ENCODE assay signal across 17 cellular contexts in the genomic region with DNA sequence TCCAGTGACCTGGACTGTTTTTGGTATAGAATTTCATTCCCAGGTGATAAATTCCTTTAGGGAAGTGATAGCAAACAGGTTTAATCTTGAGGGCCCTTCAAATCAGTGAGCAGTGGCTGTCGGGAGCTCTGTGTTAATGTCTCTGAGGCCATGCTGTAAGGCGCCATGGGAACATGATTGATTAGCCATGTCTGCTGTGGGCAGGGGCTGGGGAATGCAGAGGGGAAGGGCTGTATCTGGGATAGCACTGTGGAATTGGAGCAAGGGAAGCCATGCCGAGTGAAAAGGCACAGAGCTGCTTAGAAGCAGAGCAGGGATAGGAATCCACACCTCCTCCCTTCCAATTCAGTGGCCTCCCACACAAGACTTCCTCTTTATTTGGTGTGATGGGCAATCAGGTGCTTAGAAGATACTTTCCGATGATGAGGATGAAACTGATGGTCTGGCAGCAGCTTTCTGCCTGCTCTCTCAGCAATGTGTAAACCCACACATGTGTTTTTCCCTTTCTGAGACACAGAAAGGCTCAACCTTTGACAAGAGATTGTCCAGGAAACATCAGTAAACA.
DNase-seq lines count a peak whose midpoint lies in the region; ATAC-seq, FAIRE-seq and TF ChIP-seq lines count a peak whose summit lies in the region.
"Had no signal": no experiment of that assay in that cellular context is flagged by ENCODE, and none has a peak within 500 bp of the region (broad histone marks: within the 10 kb centered on the region; RNA-seq: fewer than 3 reads in every experiment).

No MANE protein-coding gene starts in this region.

- no TSS peak for BruUV-seq in Caco-2 (replicated peaks; lab: Mats Ljungman, UMichigan)

- no peak overlapping the region for H3K4me3 Mint-ChIP-seq in stimulated activated naive B cell treated with anti-CD40 and anti-IgM and Interleukin-4, amounts not matched to agents 10 μg/mL and 1 μg/mL and 100 μg/mL, for 72 hours
- H3K4me3 Mint-ChIP-seq in activated T-helper 2 cell treated with anti-CD3 and anti-CD28 coated beads, Interferon-gamma antibody, Interleukin-2, Interleukin-4, amounts not matched to agents 10 μg/mL and 5 μg/mL and 100 μg/mL, durations not matched to agents 14 hours and 24 hours and 36 hours (ENCODE audit: low read depth): no peak overlapping the region
- H3K4me3 Mint-ChIP-seq in Caco-2 (ENCODE audit: unreplicated experiment): no peak overlapping the region

- H3K4me1 Mint-ChIP-seq in stimulated activated naive B cell treated with anti-CD40 and anti-IgM and Interleukin-4, amounts not matched to agents 10 μg/mL and 1 μg/mL and 100 μg/mL, for 72 hours: no peaks in the 10 kb centered on the region
- no peaks in the 10 kb centered on the region for H3K4me1 Mint-ChIP-seq in activated T-helper 2 cell treated with anti-CD3 and anti-CD28 coated beads, Interferon-gamma antibody, Interleukin-2, Interleukin-4, amounts not matched to agents 10 μg/mL and 5 μg/mL and 100 μg/mL, durations not matched to agents 14 hours and 24 hours and 36 hours (ENCODE audit: low read depth)
- H3K4me1 Mint-ChIP-seq in Caco-2 (ENCODE audit: low read depth, unreplicated experiment): no peaks in the 10 kb centered on the region

- no peak for FAIRE-seq in GM12891 (lab: Jason Lieb, UNC)

- peak overlapping the region; percentile 58 for H3K27ac ChIP-seq in caudate nucleus (ENCODE audit: low read depth, low read length)
- H3K27ac ChIP-seq: SJCRH30 had no signal

- no peaks in the 10 kb centered on the region for H3K36me3 ChIP-seq in Caco-2 (ENCODE audit: control insufficient read depth, insufficient read depth, low read length)
- H3K36me3 ChIP-seq: HAP-1, SJCRH30 had no signal

- no peaks in the 10 kb centered on the region for H3K4me1 ChIP-seq in Caco-2
- H3K4me1 ChIP-seq: HAP-1, SJCRH30 had no signal

- no peak for ATAC-seq in stimulated activated naive B cell treated with anti-CD40 and anti-IgM and Interleukin-4, amounts not matched to agents 10 μg/mL and 1 μg/mL and 100 μg/mL, for 72 hours (replicated peaks)

- TF ChIP-seq CTCF in Caco-2 (IDR thresholded peaks at IDR 0.05; ENCODE audit: insufficient read depth in 1 of 2, low read depth in 1 of 2, low read length in 1 of 2, severe bottlenecking in 1 of 2, unreplicated experiment in 1 of 2): no peak

- CTCF ChIA-PET in Caco-2 (lab: Charles Lee): no interaction called here

- H3K9me3 ChIP-seq in Caco-2: no peaks in the 10 kb centered on the region
- H3K9me3 ChIP-seq: HAP-1, SJCRH30 had no signal

- H3K27me3 Mint-ChIP-seq in stimulated activated naive B cell treated with anti-CD40 and anti-IgM and Interleukin-4, amounts not matched to agents 10 μg/mL and 1 μg/mL and 100 μg/mL, for 72 hours: peaks cover 9 to 15% of the 10 kb centered on the region in 2 donors
- peaks cover 12% of the 10 kb centered on the region for H3K27me3 Mint-ChIP-seq in activated T-helper 2 cell treated with anti-CD3 and anti-CD28 coated beads, Interferon-gamma antibody, Interleukin-2, Interleukin-4, amounts not matched to agents 10 μg/mL and 5 μg/mL and 100 μg/mL, durations not matched to agents 14 hours and 24 hours and 36 hours (ENCODE audit: low read depth)
- peaks cover 3% of the 10 kb centered on the region for H3K27me3 Mint-ChIP-seq in Caco-2 (ENCODE audit: insufficient read depth, unreplicated experiment)

- no peak overlapping the region for H3K4me3 ChIP-seq in Caco-2 (ENCODE audit: low read depth, low read length)
- H3K4me3 ChIP-seq: HAP-1, SJCRH30 had no signal

- no peaks in the 10 kb centered on the region for H3K27me3 ChIP-seq in Caco-2 (replicated peaks; ENCODE audit: control insufficient read depth, insufficient read depth, low read length)
- H3K27me3 ChIP-seq: SJCRH30 had no signal

- H3K36me3 Mint-ChIP-seq in stimulated activated naive B cell treated with anti-CD40 and anti-IgM and Interleukin-4, amounts not matched to agents 10 μg/mL and 1 μg/mL and 100 μg/mL, for 72 hours: no peaks in the 10 kb centered on the region
- no peaks in the 10 kb centered on the region for H3K36me3 Mint-ChIP-seq in activated T-helper 2 cell treated with anti-CD3 and anti-CD28 coated beads, Interferon-gamma antibody, Interleukin-2, Interleukin-4, amounts not matched to agents 10 μg/mL and 5 μg/mL and 100 μg/mL, durations not matched to agents 14 hours and 24 hours and 36 hours (ENCODE audit: low read depth)
- H3K36me3 Mint-ChIP-seq in Caco-2 (ENCODE audit: insufficient read depth, unreplicated experiment): no peaks in the 10 kb centered on the region

- POLR2A ChIA-PET in Caco-2 (lab: Charles Lee): no interaction called here

- intact Hi-C loops in activated T-helper 2 cell treated with anti-CD3 and anti-CD28 coated beads, Interferon-gamma antibody, Interleukin-2, Interleukin-4, amounts not matched to agents 10 μg/mL and 5 μg/mL and 100 μg/mL, durations not matched to agents 14 hours and 24 hours and 36 hours (cut with micrococcal nuclease): loop anchor here (5.0 kb wide), 1 partner anchor 867 kb away; no protein-coding TSS in a partner anchor
- intact Hi-C loops in Caco-2 (cut with micrococcal nuclease; ENCODE audit: unreplicated experiment): loop anchor here (5.0 to 10.0 kb wide), 3 partner anchors 163 to 869 kb away; no protein-coding TSS in a partner anchor

- peak overlapping the region; percentile 47 for H3K27ac Mint-ChIP-seq in stimulated activated naive B cell treated with anti-CD40 and anti-IgM and Interleukin-4, amounts not matched to agents 10 μg/mL and 1 μg/mL and 100 μg/mL, for 72 hours
- no peak overlapping the region for H3K27ac Mint-ChIP-seq in activated T-helper 2 cell treated with anti-CD3 and anti-CD28 coated beads, Interferon-gamma antibody, Interleukin-2, Interleukin-4, amounts not matched to agents 10 μg/mL and 5 μg/mL and 100 μg/mL, durations not matched to agents 14 hours and 24 hours and 36 hours
- H3K27ac Mint-ChIP-seq in Caco-2 (ENCODE audit: unreplicated experiment): no peak overlapping the region

- DNase-seq in GM12891 (ENCODE audit: insufficient read length, low spot score): no peak
- DNase-seq in caudate nucleus (lab: John Stamatoyannopoulos, UW): no peak
- peak; percentile 66 for DNase-seq in left kidney (ENCODE audit: low read depth, low spot score)
- no peak for DNase-seq in stimulated activated naive B cell treated with anti-CD40 and anti-IgM and Interleukin-4, amounts not matched to agents 10 μg/mL and 1 μg/mL and 100 μg/mL, for 72 hours
- no peak for DNase-seq in activated T-helper 2 cell treated with anti-CD3 and anti-CD28 coated beads, Interferon-gamma antibody, Interleukin-2, Interleukin-4, amounts not matched to agents 10 μg/mL and 5 μg/mL and 100 μg/mL, durations not matched to agents 14 hours and 24 hours and 36 hours (ENCODE audit: low spot score)
- no peak for DNase-seq in stimulated activated CD4-positive, alpha-beta T cell treated with anti-CD3 and anti-CD28 coated beads, Interleukin-4, amount 100 ng/mL, for 1 hour
- DNase-seq in Caco-2: no peak
- no peak for DNase-seq in NCI-H526 (lab: John Stamatoyannopoulos, UW)
- DNase-seq: DMS53, KBM-7, MV-4-11, NCI-H1436 treated with DMSO at 0.1 percent for 48 hours, NCI-H2227 treated with DMSO at 0.1 percent for 48 hours, OCI-M1, RPMI8226, SJCRH30 had no signal

- no peak for TF ChIP-seq POLR2A in GM12891 (IDR thresholded peaks at IDR 0.05; ENCODE audit: low read depth, low read length)

- no peaks in the 10 kb centered on the region for H3K9me3 Mint-ChIP-seq in stimulated activated naive B cell treated with anti-CD40 and anti-IgM and Interleukin-4, amounts not matched to agents 10 μg/mL and 1 μg/mL and 100 μg/mL, for 72 hours
- H3K9me3 Mint-ChIP-seq in activated T-helper 2 cell treated with anti-CD3 and anti-CD28 coated beads, Interferon-gamma antibody, Interleukin-2, Interleukin-4, amounts not matched to agents 10 μg/mL and 5 μg/mL and 100 μg/mL, durations not matched to agents 14 hours and 24 hours and 36 hours: no peaks in the 10 kb centered on the region
- no peaks in the 10 kb centered on the region for H3K9me3 Mint-ChIP-seq in Caco-2 (ENCODE audit: unreplicated experiment)

TF ChIP-seq in GM12891, 5 proteins besides CTCF, POLR2A, EP300 and RAD21:
- TF ChIP-seq POLR2AphosphoS5 (IDR thresholded peaks at IDR 0.05; ENCODE audit: low read depth, low read length): no peak
- no peak for TF ChIP-seq TAF1 (IDR thresholded peaks at IDR 0.05; ENCODE audit: low read depth, low read length)
- no peak for TF ChIP-seq PAX5 (IDR thresholded peaks at IDR 0.05; ENCODE audit: insufficient read depth, low read length, severe bottlenecking)
- TF ChIP-seq SPI1 (IDR thresholded peaks at IDR 0.05; ENCODE audit: low read depth, low read length): peak; percentile 41
- TF ChIP-seq POU2F2 (IDR thresholded peaks at IDR 0.05; ENCODE audit: low read depth, low read length): no peak
